In the genomic region with DNA sequence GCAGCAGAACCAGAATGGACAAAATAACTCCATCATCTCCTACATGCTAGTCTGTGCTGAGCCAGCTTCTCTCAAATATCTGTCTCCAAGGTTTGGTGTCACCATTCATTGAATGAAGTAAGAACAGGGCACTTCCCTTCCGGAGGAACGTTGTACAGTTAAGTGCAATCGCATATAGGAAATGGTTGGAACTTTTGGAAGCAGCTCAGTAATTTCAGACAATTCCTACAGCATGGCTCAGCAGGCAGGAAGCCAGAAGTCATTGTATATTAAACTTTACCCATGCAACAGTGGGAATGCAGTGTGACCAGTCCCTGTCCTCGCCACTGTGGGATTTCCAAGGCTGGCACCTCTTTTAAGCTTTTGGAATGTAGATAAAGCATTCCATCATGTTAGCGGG, we compare ENCODE assay signal across 1 cellular context.
TF ChIP-seq lines count a peak whose summit lies in the region.

No MANE protein-coding gene starts in this region.

TF ChIP-seq in GM23338, 12 proteins besides CTCF, POLR2A, EP300 and RAD21 (continued from another document):
- TF ChIP-seq, protein P1, sequence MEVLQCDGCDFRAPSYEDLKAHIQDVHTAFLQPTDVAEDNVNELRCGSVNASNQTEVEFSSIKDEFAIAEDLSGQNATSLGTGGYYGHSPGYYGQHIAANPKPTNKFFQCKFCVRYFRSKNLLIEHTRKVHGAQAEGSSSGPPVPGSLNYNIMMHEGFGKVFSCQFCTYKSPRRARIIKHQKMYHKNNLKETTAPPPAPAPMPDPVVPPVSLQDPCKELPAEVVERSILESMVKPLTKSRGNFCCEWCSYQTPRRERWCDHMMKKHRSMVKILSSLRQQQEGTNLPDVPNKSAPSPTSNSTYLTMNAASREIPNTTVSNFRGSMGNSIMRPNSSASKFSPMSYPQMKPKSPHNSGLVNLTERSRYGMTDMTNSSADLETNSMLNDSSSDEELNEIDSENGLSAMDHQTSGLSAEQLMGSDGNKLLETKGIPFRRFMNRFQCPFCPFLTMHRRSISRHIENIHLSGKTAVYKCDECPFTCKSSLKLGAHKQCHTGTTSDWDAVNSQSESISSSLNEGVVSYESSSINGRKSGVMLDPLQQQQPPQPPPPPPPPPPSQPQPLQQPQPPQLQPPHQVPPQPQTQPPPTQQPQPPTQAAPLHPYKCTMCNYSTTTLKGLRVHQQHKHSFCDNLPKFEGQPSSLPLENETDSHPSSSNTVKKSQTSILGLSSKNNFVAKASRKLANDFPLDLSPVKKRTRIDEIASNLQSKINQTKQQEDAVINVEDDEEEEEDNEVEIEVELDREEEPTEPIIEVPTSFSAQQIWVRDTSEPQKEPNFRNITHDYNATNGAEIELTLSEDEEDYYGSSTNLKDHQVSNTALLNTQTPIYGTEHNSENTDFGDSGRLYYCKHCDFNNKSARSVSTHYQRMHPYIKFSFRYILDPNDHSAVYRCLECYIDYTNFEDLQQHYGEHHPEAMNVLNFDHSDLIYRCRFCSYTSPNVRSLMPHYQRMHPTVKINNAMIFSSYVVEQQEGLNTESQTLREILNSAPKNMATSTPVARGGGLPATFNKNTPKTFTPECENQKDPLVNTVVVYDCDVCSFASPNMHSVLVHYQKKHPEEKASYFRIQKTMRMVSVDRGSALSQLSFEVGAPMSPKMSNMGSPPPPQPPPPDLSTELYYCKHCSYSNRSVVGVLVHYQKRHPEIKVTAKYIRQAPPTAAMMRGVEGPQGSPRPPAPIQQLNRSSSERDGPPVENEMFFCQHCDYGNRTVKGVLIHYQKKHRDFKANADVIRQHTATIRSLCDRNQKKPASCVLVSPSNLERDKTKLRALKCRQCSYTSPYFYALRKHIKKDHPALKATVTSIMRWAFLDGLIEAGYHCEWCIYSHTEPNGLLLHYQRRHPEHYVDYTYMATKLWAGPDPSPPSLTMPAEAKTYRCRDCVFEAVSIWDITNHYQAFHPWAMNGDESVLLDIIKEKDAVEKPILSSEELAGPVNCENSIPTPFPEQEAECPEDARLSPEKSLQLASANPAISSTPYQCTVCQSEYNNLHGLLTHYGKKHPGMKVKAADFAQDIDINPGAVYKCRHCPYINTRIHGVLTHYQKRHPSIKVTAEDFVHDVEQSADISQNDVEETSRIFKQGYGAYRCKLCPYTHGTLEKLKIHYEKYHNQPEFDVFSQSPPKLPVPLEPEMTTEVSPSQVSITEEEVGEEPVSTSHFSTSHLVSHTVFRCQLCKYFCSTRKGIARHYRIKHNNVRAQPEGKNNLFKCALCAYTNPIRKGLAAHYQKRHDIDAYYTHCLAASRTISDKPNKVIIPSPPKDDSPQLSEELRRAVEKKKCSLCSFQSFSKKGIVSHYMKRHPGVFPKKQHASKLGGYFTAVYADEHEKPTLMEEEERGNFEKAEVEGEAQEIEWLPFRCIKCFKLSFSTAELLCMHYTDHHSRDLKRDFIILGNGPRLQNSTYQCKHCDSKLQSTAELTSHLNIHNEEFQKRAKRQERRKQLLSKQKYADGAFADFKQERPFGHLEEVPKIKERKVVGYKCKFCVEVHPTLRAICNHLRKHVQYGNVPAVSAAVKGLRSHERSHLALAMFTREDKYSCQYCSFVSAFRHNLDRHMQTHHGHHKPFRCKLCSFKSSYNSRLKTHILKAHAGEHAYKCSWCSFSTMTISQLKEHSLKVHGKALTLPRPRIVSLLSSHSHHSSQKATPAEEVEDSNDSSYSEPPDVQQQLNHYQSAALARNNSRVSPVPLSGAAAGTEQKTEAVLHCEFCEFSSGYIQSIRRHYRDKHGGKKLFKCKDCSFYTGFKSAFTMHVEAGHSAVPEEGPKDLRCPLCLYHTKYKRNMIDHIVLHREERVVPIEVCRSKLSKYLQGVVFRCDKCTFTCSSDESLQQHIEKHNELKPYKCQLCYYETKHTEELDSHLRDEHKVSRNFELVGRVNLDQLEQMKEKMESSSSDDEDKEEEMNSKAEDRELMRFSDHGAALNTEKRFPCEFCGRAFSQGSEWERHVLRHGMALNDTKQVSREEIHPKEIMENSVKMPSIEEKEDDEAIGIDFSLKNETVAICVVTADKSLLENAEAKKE (CRISPR knock-in tag; IDR thresholded peaks at IDR 0.05): no peak
- TF ChIP-seq CREB1 (CRISPR knock-in tag; IDR thresholded peaks at IDR 0.05; ENCODE audit: low read depth): no peak
